In the genomic region with DNA sequence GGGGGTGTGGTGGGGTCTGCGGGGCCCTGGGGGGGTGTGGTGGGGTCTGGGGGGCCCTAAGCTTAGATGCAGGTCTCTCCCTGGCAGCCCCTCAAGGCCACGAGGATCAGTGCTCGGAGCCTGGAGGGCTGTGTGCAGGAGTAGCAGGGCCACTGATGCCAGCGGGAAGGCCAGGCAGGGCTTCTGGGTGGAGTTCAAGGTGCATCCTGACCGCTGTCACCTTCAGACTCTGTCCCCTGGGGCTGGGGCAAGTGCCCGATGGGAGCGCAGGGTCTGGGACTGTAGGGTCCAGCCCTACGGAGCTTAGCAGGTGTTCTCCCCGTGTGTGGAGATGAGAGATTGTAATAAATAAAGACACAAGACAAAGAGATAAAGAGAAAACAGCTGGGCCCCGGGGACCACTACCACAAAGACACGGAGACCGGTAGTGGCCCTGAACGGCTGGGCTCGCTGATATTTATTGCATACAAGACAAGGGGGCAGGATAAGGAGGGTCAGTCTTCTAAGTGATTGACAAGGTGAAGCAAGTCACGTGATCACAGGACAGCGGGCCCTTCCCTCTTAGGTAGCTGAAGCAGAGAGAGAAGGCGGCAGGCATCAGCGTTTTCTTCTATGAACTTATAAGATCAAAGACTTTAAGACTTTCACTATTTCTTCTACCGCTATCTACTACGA, we compare ENCODE assay signal across 16 cellular contexts. TPM values are rescaled to one million over a fixed set of nuclear protein-coding genes. Genes with fewer than 3 reads are reported as not detected.
DNase-seq lines count a peak whose midpoint lies in the region; ATAC-seq and TF ChIP-seq lines count a peak whose summit lies in the region.
"Had no signal": no experiment of that assay in that cellular context is flagged by ENCODE, and none has a peak within 500 bp of the region (broad histone marks: within the 10 kb centered on the region; RNA-seq: fewer than 3 reads in every experiment).

No MANE protein-coding gene starts in this region.

- CTCF ChIA-PET in activated CD4-positive, alpha-beta T cell treated with anti-CD3 and anti-CD28 coated beads for 36 hours (lab: Charles Lee), result interaction anchor here (0.7 kb wide), 1 partner anchor 165 kb away, joined by 3 read pairs; no protein-coding TSS in a partner anchor

- H3K27ac Mint-ChIP-seq in activated CD4-positive, alpha-beta T cell treated with anti-CD3 and anti-CD28 coated beads for 36 hours, result peak overlapping the region; percentile 21
- H3K27ac Mint-ChIP-seq in natural killer cell treated with Interleukin-12 subunit alpha and Interleukin-12 subunit beta and Interleukin-15 and Interleukin-18, amount 100 ng/mL, for 72 hours, result peak overlapping the region in 1 of 2 donors; percentile 62
- H3K27ac Mint-ChIP-seq: WTC11 had no signal

- H3K4me1 Mint-ChIP-seq in activated CD4-positive, alpha-beta T cell treated with anti-CD3 and anti-CD28 coated beads for 36 hours, result peaks cover 27% of the 10 kb centered on the region
- peaks cover 7 to 18% of the 10 kb centered on the region in 2 donors for H3K4me1 Mint-ChIP-seq in natural killer cell treated with Interleukin-12 subunit alpha and Interleukin-12 subunit beta and Interleukin-15 and Interleukin-18, amount 100 ng/mL, for 72 hours (ENCODE audit: low read depth in 2 of 2)
- H3K4me1 Mint-ChIP-seq: WTC11 had no signal

- peak; percentile 41 for DNase-seq in activated CD4-positive, alpha-beta T cell treated with anti-CD3 and anti-CD28 coated beads for 36 hours
- no peak for DNase-seq in activated CD4-positive, alpha-beta T cell treated with anti-CD3 and anti-CD28 coated beads for 4 hours
- DNase-seq in SW480 (ENCODE audit: low spot score) (peak; percentile 67), esophagus squamous epithelium (lab: John Stamatoyannopoulos, UW) (no peak)
- no peak for DNase-seq in natural killer cell treated with Interleukin-12 subunit alpha and Interleukin-12 subunit beta and Interleukin-15 and Interleukin-18, amount 100 ng/mL, for 72 hours (ENCODE audit: low spot score)
- no peak for DNase-seq in stimulated activated CD4-positive, alpha-beta T cell treated with anti-CD3 and anti-CD28 coated beads, Interleukin-2, amount 100 ng/mL, for 48 hours
- DNase-seq: CD8-positive, alpha-beta memory T cell; EL; lower lobe of right lung; MM.1S; NCI-H774; SW 1271 had no signal

- peak overlapping the region; percentile 50 for H3K4me3 Mint-ChIP-seq in activated CD4-positive, alpha-beta T cell treated with anti-CD3 and anti-CD28 coated beads for 36 hours
- H3K4me3 Mint-ChIP-seq in natural killer cell treated with Interleukin-12 subunit alpha and Interleukin-12 subunit beta and Interleukin-15 and Interleukin-18, amount 100 ng/mL, for 72 hours, result peak overlapping the region; percentile 28
- H3K4me3 Mint-ChIP-seq: WTC11 had no signal

- H3K36me3 Mint-ChIP-seq in activated CD4-positive, alpha-beta T cell treated with anti-CD3 and anti-CD28 coated beads for 36 hours (ENCODE audit: low read depth), result peaks cover 22% of the 10 kb centered on the region
- H3K36me3 Mint-ChIP-seq in natural killer cell treated with Interleukin-12 subunit alpha and Interleukin-12 subunit beta and Interleukin-15 and Interleukin-18, amount 100 ng/mL, for 72 hours, result no peaks in the 10 kb centered on the region
- H3K36me3 Mint-ChIP-seq: CD8-positive, alpha-beta memory T cell; WTC11 had no signal

- peaks cover 28 to 68% (median 29%) of the 10 kb centered on the region in 3 donors for H3K4me1 ChIP-seq in esophagus squamous epithelium

- peaks cover 5 to 90% (median 21%) of the 10 kb centered on the region in 4 donors for H3K27me3 ChIP-seq in esophagus squamous epithelium

- peaks cover under 1% of the 10 kb centered on the region for H3K27me3 Mint-ChIP-seq in activated CD4-positive, alpha-beta T cell treated with anti-CD3 and anti-CD28 coated beads for 36 hours
- no peaks in the 10 kb centered on the region for H3K27me3 Mint-ChIP-seq in natural killer cell treated with Interleukin-12 subunit alpha and Interleukin-12 subunit beta and Interleukin-15 and Interleukin-18, amount 100 ng/mL, for 72 hours

- no peak for TF ChIP-seq POLR2A in esophagus squamous epithelium (IDR thresholded peaks at IDR 0.05)

- no peak for ATAC-seq in activated CD4-positive, alpha-beta T cell treated with anti-CD3 and anti-CD28 coated beads for 36 hours
- ATAC-seq in natural killer cell treated with Interleukin-12 subunit alpha and Interleukin-12 subunit beta and Interleukin-15 and Interleukin-18, amount 100 ng/mL, for 72 hours, result no peak
- ATAC-seq: lower lobe of right lung, WTC11 had no signal

- H3K9me3 ChIP-seq in esophagus squamous epithelium, result no peaks in the 10 kb centered on the region
- H3K9me3 ChIP-seq: lower lobe of right lung, thoracic aorta had no signal

- H3K9me3 Mint-ChIP-seq in activated CD4-positive, alpha-beta T cell treated with anti-CD3 and anti-CD28 coated beads for 36 hours (ENCODE audit: low read depth), result no peaks in the 10 kb centered on the region
- no peaks in the 10 kb centered on the region for H3K9me3 Mint-ChIP-seq in natural killer cell treated with Interleukin-12 subunit alpha and Interleukin-12 subunit beta and Interleukin-15 and Interleukin-18, amount 100 ng/mL, for 72 hours
- H3K9me3 Mint-ChIP-seq: CD8-positive, alpha-beta memory T cell; WTC11 had no signal

- 55 to 69% methylated on average over 15 to 18 of the region's 20 CpGs for WGBS in esophagus squamous epithelium, 2 donors

- no peak for TF ChIP-seq CTCF in esophagus squamous epithelium (IDR thresholded peaks at IDR 0.05)

- no peak overlapping the region for H3K4me3 ChIP-seq in esophagus squamous epithelium
- H3K4me3 ChIP-seq: lower lobe of right lung, thoracic aorta had no signal

- POLR2A ChIA-PET in activated CD4-positive, alpha-beta T cell treated with anti-CD3 and anti-CD28 coated beads for 36 hours (lab: Charles Lee), result no interaction called here

- intact Hi-C loops in activated CD4-positive, alpha-beta T cell treated with anti-CD3 and anti-CD28 coated beads for 36 hours (cut with DNase I, micrococcal nuclease), result loop anchor here in 1 of 2 experiments (2.0 kb wide), 1 partner anchor 143 kb away; no protein-coding TSS in a partner anchor
- intact Hi-C loops in esophagus squamous epithelium (cut with DNase I), result no loop called here

- no peak overlapping the region for H3K27ac ChIP-seq in esophagus squamous epithelium
- H3K27ac ChIP-seq: epithelial cell of prostate, lower lobe of right lung, thoracic aorta had no signal

- H3K36me3 ChIP-seq in esophagus squamous epithelium, result no peaks in the 10 kb centered on the region
- H3K36me3 ChIP-seq: lower lobe of right lung, thoracic aorta had no signal

RNA-seq across cellular contexts. Expression of a gene that starts 8.7 kb away (rescaled TPM):
- total RNA-seq in activated CD4-positive, alpha-beta T cell treated with anti-CD3 and anti-CD28 coated beads for 36 hours, result not detected
- not detected for total RNA-seq in natural killer cell treated with Interleukin-12 subunit alpha and Interleukin-12 subunit beta and Interleukin-15 and Interleukin-18, amount 100 ng/mL, for 72 hours
- 10 to 100 TPM; 11.8 to 25.3 (median 12.3) TPM for total RNA-seq in esophagus squamous epithelium
- total RNA-seq: CD8-positive, alpha-beta memory T cell; H4; WTC11 had no signal

RNA-seq across cellular contexts. Expression of a gene that starts 45.5 kb away (rescaled TPM):
- 10 to 100 TPM; 22.7 to 24.4 TPM for total RNA-seq in activated CD4-positive, alpha-beta T cell treated with anti-CD3 and anti-CD28 coated beads for 36 hours
- 1 to 10 TPM; 9.3 to 9.4 TPM for total RNA-seq in natural killer cell treated with Interleukin-12 subunit alpha and Interleukin-12 subunit beta and Interleukin-15 and Interleukin-18, amount 100 ng/mL, for 72 hours
- total RNA-seq in esophagus squamous epithelium, result 10 to 100 TPM; 20.0 to 35.8 (median 32.0) TPM

RNA-seq across cellular contexts. Expression of a gene that starts 50.5 kb away (rescaled TPM):
- total RNA-seq in activated CD4-positive, alpha-beta T cell treated with anti-CD3 and anti-CD28 coated beads for 36 hours, result 10 to 100 TPM; 11.3 to 13.5 TPM
- 10 to 100 TPM; 18.6 to 37.1 TPM for total RNA-seq in natural killer cell treated with Interleukin-12 subunit alpha and Interleukin-12 subunit beta and Interleukin-15 and Interleukin-18, amount 100 ng/mL, for 72 hours
- total RNA-seq in esophagus squamous epithelium, result 10 to 100 TPM in 3 of 4 donors, 1 to 10 TPM in 1; 6.9 to 19.6 (median 14.7) TPM

RNA-seq across cellular contexts. Expression of a gene that starts 52.1 kb away (rescaled TPM):
- total RNA-seq in activated CD4-positive, alpha-beta T cell treated with anti-CD3 and anti-CD28 coated beads for 36 hours, result 10 to 100 TPM; 30.5 to 51.7 TPM
- 10 to 100 TPM; 15.2 to 44.3 TPM for total RNA-seq in natural killer cell treated with Interleukin-12 subunit alpha and Interleukin-12 subunit beta and Interleukin-15 and Interleukin-18, amount 100 ng/mL, for 72 hours
- total RNA-seq in esophagus squamous epithelium, result 10 to 100 TPM in 2 of 4 donors, 1 to 10 TPM in 2; 7.2 to 44.3 (median 10.3) TPM

Comparison
In these comparisons a context has a peak if more than half of its experiments do, and no peak if none do; other contexts are left out.
1. DNase-seq: peak in activated CD4-positive, alpha-beta T cell treated with anti-CD3 and anti-CD28 coated beads for 36 hours (single experiment) and SW480 (single experiment); none in activated CD4-positive, alpha-beta T cell treated with anti-CD3 and anti-CD28 coated beads for 4 hours (0 of 2), natural killer cell treated with Interleukin-12 subunit alpha and Interleukin-12 subunit beta and Interleukin-15 and Interleukin-18, amount 100 ng/mL, for 72 hours (single experiment), esophagus squamous epithelium (single experiment) and stimulated activated CD4-positive, alpha-beta T cell treated with anti-CD3 and anti-CD28 coated beads, Interleukin-2, amount 100 ng/mL, for 48 hours (0 of 2).
2. RNA of a gene that starts 8.7 kb away (total RNA-seq): 11.8 to 25.3 TPM in esophagus squamous epithelium; not detected in activated CD4-positive, alpha-beta T cell treated with anti-CD3 and anti-CD28 coated beads for 36 hours and not detected in natural killer cell treated with Interleukin-12 subunit alpha and Interleukin-12 subunit beta and Interleukin-15 and Interleukin-18, amount 100 ng/mL, for 72 hours; every median in the first group is over 10 times any median in the second.